13 cellular contexts compared by ENCODE assay signal in the genomic region with DNA sequence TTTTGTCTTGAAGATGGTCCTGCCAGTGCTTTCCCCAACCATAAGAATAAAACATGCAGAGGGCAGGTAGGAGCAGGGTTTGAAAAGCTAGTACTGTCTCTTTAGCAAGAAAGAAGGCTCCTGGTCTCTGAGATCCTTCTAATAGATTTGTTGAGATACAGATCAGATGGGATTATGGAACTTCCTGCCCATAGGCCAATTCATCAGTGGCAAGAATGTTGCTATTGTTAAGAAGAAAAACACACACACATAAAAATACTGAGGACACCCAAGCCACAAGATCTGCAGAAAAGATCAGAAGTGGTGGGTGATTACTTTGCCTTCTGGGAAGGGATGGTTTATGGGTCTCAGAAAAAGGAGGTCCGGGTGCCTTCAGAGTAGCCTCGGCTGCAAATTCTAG. TPM values are rescaled to one million over a fixed set of nuclear protein-coding genes. Genes with fewer than 3 reads are reported as not detected.
"Had no signal": no experiment of that assay in that cellular context is flagged by ENCODE, and none has a peak within 500 bp of the region (broad histone marks: within the 10 kb centered on the region; RNA-seq: fewer than 3 reads in every experiment).

No MANE protein-coding gene starts in this region.

- H2AFZ ChIP-seq: parathyroid adenoma had no signal

- H3K4me3 ChIP-seq: tibial nerve, uterus had no signal

- H3K36me3 ChIP-seq: tibial nerve, uterus had no signal

- ATAC-seq: activated naive CD4-positive, alpha-beta T cell treated with anti-CD3 and anti-CD28 coated beads, Interleukin-2, amount 50 U/mL, for 72 hours; effector memory CD8-positive, alpha-beta T cell; natural killer cell; stimulated activated naive CD8-positive, alpha-beta T cell treated with anti-CD3 and anti-CD28 coated beads, Interleukin-15, Interleukin-2, amounts not matched to agents 100 U/mL and 50 U/mL, for 24 hours had no signal

- H3K79me2 ChIP-seq: parathyroid adenoma had no signal

- H3K9ac ChIP-seq: parathyroid adenoma had no signal

- H3K36me3 Mint-ChIP-seq: activated naive CD4-positive, alpha-beta T cell treated with anti-CD3 and anti-CD28 coated beads, Interleukin-2, amount 50 U/mL, for 72 hours; natural killer cell had no signal

- DNase-seq: activated CD4-positive, CD25-positive, alpha-beta regulatory T cell treated with anti-CD3 and anti-CD28 coated beads, Interleukin-2, amount 50 U/mL, for 72 hours; activated gamma-delta T cell treated with Interleukin-2 at 50 U/mL for 16 hours; dermis blood vessel endothelial cell; effector memory CD8-positive, alpha-beta T cell; left cardiac atrium; natural killer cell; stimulated activated naive CD8-positive, alpha-beta T cell treated with anti-CD3 and anti-CD28 coated beads, Interleukin-15, Interleukin-2, amounts not matched to agents 100 U/mL and 50 U/mL, for 24 hours; substantia nigra; T-helper 2 cell; uterus had no signal

- H3K27ac Mint-ChIP-seq: activated naive CD4-positive, alpha-beta T cell treated with anti-CD3 and anti-CD28 coated beads, Interleukin-2, amount 50 U/mL, for 72 hours; effector memory CD8-positive, alpha-beta T cell; natural killer cell had no signal

- H3K4me1 ChIP-seq: parathyroid adenoma, uterus had no signal

- H3K9me3 Mint-ChIP-seq: activated naive CD4-positive, alpha-beta T cell treated with anti-CD3 and anti-CD28 coated beads, Interleukin-2, amount 50 U/mL, for 72 hours; effector memory CD8-positive, alpha-beta T cell; natural killer cell had no signal

- H3K27ac ChIP-seq: parathyroid adenoma, uterus had no signal

- H3K4me3 Mint-ChIP-seq: effector memory CD8-positive, alpha-beta T cell; natural killer cell had no signal

- H3K27me3 ChIP-seq: tibial nerve, uterus had no signal

- H3K4me1 Mint-ChIP-seq: natural killer cell had no signal

- H3K9me3 ChIP-seq: tibial nerve, uterus had no signal

RNA-seq across cellular contexts. Expression of gene TNC, which starts 59.8 kb away (rescaled TPM):
- total RNA-seq: activated naive CD4-positive, alpha-beta T cell treated with anti-CD3 and anti-CD28 coated beads, Interleukin-2, amount 50 U/mL, for 72 hours; natural killer cell had no signal
